ENCODE assay signal across 1 cellular context in the genomic region with DNA sequence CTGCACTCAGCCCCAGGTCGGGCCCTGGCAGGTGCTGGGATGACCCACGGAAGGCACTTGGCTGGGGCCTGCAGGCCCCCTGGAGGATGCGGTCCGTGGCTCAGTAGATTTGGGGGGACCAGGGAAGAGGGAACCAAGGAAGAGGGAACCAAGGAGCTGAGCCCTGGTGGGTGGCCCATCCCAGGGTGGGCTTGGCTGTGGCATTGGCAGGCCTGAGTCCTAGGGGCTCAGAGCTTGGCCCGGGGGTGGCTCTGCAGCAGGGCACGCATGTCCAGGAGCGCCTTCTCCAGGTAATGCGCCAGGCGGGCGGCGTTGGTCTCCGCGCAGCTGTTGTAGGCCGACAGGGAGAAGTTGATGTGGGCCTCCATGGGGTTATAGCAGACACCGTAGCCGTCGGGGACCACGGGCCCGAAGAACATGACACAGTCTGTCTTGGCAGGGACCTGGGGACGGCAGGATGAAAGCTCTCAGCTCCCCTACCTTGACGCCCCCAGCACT.
TF ChIP-seq lines count a peak whose summit lies in the region.

No MANE protein-coding gene starts in this region.

TF ChIP-seq in HepG2, 621 proteins besides CTCF, POLR2A, EP300 and RAD21:
- no peak for TF ChIP-seq SP140L (CRISPR knock-in tag; IDR thresholded peaks at IDR 0.05; ENCODE audit: borderline replicate concordance)
- TF ChIP-seq ZFP82 (CRISPR knock-in tag; IDR thresholded peaks at IDR 0.05; ENCODE audit: borderline replicate concordance): no peak
- TF ChIP-seq NCOA1 (CRISPR knock-in tag; IDR thresholded peaks at IDR 0.05): no peak
- TF ChIP-seq, protein P1, sequence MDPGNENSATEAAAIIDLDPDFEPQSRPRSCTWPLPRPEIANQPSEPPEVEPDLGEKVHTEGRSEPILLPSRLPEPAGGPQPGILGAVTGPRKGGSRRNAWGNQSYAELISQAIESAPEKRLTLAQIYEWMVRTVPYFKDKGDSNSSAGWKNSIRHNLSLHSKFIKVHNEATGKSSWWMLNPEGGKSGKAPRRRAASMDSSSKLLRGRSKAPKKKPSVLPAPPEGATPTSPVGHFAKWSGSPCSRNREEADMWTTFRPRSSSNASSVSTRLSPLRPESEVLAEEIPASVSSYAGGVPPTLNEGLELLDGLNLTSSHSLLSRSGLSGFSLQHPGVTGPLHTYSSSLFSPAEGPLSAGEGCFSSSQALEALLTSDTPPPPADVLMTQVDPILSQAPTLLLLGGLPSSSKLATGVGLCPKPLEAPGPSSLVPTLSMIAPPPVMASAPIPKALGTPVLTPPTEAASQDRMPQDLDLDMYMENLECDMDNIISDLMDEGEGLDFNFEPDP (CRISPR knock-in tag; conservative IDR thresholded peaks at IDR 0.05): no peak
- TF ChIP-seq HMG20B (CRISPR knock-in tag; conservative IDR thresholded peaks at IDR 0.05): no peak
- TF ChIP-seq ZNF282 (IDR thresholded peaks at IDR 0.05; ENCODE audit: partially characterized antibody): no peak
- TF ChIP-seq SPEN (CRISPR knock-in tag; IDR thresholded peaks at IDR 0.05; ENCODE audit: low read depth): no peak
- TF ChIP-seq GLI4 (CRISPR knock-in tag; IDR thresholded peaks at IDR 0.05; ENCODE audit: borderline replicate concordance): no peak
- TF ChIP-seq, protein P2, sequence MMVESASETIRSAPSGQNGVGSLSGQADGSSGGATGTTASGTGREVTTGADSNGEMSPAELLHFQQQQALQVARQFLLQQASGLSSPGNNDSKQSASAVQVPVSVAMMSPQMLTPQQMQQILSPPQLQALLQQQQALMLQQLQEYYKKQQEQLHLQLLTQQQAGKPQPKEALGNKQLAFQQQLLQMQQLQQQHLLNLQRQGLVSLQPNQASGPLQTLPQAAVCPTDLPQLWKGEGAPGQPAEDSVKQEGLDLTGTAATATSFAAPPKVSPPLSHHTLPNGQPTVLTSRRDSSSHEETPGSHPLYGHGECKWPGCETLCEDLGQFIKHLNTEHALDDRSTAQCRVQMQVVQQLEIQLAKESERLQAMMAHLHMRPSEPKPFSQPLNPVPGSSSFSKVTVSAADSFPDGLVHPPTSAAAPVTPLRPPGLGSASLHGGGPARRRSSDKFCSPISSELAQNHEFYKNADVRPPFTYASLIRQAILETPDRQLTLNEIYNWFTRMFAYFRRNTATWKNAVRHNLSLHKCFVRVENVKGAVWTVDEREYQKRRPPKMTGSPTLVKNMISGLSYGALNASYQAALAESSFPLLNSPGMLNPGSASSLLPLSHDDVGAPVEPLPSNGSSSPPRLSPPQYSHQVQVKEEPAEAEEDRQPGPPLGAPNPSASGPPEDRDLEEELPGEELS (CRISPR knock-in tag; IDR thresholded peaks at IDR 0.05): no peak
- no peak for TF ChIP-seq CEBPG (CRISPR knock-in tag; IDR thresholded peaks at IDR 0.05)
- TF ChIP-seq SIX4 (CRISPR knock-in tag; IDR thresholded peaks at IDR 0.05): no peak
- no peak for TF ChIP-seq GTF3A (CRISPR knock-in tag; conservative IDR thresholded peaks at IDR 0.05)
- TF ChIP-seq CHD4 (IDR thresholded peaks at IDR 0.05; ENCODE audit: borderline replicate concordance, low read length): no peak
- TF ChIP-seq, protein P3, sequence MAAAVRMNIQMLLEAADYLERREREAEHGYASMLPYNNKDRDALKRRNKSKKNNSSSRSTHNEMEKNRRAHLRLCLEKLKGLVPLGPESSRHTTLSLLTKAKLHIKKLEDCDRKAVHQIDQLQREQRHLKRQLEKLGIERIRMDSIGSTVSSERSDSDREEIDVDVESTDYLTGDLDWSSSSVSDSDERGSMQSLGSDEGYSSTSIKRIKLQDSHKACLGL (CRISPR knock-in tag; IDR thresholded peaks at IDR 0.05): no peak
- TF ChIP-seq, protein P4, sequence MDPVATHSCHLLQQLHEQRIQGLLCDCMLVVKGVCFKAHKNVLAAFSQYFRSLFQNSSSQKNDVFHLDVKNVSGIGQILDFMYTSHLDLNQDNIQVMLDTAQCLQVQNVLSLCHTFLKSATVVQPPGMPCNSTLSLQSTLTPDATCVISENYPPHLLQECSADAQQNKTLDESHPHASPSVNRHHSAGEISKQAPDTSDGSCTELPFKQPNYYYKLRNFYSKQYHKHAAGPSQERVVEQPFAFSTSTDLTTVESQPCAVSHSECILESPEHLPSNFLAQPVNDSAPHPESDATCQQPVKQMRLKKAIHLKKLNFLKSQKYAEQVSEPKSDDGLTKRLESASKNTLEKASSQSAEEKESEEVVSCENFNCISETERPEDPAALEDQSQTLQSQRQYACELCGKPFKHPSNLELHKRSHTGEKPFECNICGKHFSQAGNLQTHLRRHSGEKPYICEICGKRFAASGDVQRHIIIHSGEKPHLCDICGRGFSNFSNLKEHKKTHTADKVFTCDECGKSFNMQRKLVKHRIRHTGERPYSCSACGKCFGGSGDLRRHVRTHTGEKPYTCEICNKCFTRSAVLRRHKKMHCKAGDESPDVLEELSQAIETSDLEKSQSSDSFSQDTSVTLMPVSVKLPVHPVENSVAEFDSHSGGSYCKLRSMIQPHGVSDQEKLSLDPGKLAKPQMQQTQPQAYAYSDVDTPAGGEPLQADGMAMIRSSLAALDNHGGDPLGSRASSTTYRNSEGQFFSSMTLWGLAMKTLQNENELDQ (CRISPR knock-in tag; IDR thresholded peaks at IDR 0.05; ENCODE audit: borderline replicate concordance): no peak
- no peak for TF ChIP-seq SMAD1 (CRISPR knock-in tag; IDR thresholded peaks at IDR 0.05; ENCODE audit: borderline replicate concordance, low read depth)
- TF ChIP-seq, protein P5, sequence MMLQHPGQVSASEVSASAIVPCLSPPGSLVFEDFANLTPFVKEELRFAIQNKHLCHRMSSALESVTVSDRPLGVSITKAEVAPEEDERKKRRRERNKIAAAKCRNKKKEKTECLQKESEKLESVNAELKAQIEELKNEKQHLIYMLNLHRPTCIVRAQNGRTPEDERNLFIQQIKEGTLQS (CRISPR knock-in tag; IDR thresholded peaks at IDR 0.05): no peak
- TF ChIP-seq ZNF788 (CRISPR knock-in tag; IDR thresholded peaks at IDR 0.05; ENCODE audit: borderline replicate concordance): no peak
